33 cellular contexts compared by ENCODE assay signal in genomic region chr1:41167688-41168087, GRCh38.
"Had no signal": no experiment of that assay in that cellular context is flagged by ENCODE, and none has a peak within 500 bp of the region (broad histone marks: within the 10 kb centered on the region; RNA-seq: fewer than 3 reads in every experiment).

No MANE protein-coding gene starts in this region.

- FAIRE-seq: astrocyte, bronchial epithelial cell, frontal cortex had no signal

- H3K27ac ChIP-seq: brain microvascular endothelial cell, coronary artery, dorsolateral prefrontal cortex, WERI-Rb-1 had no signal

- H3K27me3 Mint-ChIP-seq: activated B cell treated with CpG ODN at 0.5 μM for 24 hours; activated CD8-positive, alpha-beta T cell treated with anti-CD3 and anti-CD28 coated beads for 36 hours; activated naive CD4-positive, alpha-beta T cell treated with anti-CD3 and anti-CD28 coated beads, Interleukin-2, amount 50 U/mL, for 24 hours; activated naive CD8-positive, alpha-beta T cell treated with anti-CD3 and anti-CD28 coated beads for 36 hours; activated naive CD8-positive, alpha-beta T cell treated with anti-CD3 and anti-CD28 coated beads, Interleukin-2, amount 50 U/mL, for 24 hours; activated T-helper 17 cell treated with anti-CD3 and anti-CD28 coated beads, Interleukin-2, amount 50 U/mL, for 72 hours; central memory CD8-positive, alpha-beta T cell; dendritic cell treated with granulocyte-macrophage colony-stimulating factor and Interleukin-4, amounts not matched to agents 40 ng/mL and 50 ng/mL, for 4 days; T-helper 17 cell had no signal

- H3K36me3 ChIP-seq: brain microvascular endothelial cell had no signal

- H3K27me3 ChIP-seq: brain microvascular endothelial cell, dorsolateral prefrontal cortex had no signal

- ATAC-seq: activated CD4-positive, CD25-positive, alpha-beta regulatory T cell treated with anti-CD3 and anti-CD28 coated beads, Interleukin-2, amount 50 U/mL, for 24 hours; activated CD8-positive, alpha-beta T cell treated with anti-CD3 and anti-CD28 coated beads for 36 hours; activated naive CD8-positive, alpha-beta T cell treated with anti-CD3 and anti-CD28 coated beads, Interleukin-2, amount 50 U/mL, for 24 hours; activated T-cell treated with anti-CD3 and anti-CD28 coated beads, Interleukin-2, amount 50 U/mL, for 4 hours; activated T-helper 17 cell treated with anti-CD3 and anti-CD28 coated beads, Interleukin-2, amount 50 U/mL, for 72 hours; esophagus mucosa; T-helper 17 cell had no signal

- H3K4me1 Mint-ChIP-seq: activated naive CD4-positive, alpha-beta T cell treated with anti-CD3 and anti-CD28 coated beads, Interleukin-2, amount 50 U/mL, for 24 hours; activated T-helper 17 cell treated with anti-CD3 and anti-CD28 coated beads, Interleukin-2, amount 50 U/mL, for 72 hours had no signal

- H3K27ac Mint-ChIP-seq: activated B cell treated with CpG ODN at 0.5 μM for 24 hours; activated CD8-positive, alpha-beta T cell treated with anti-CD3 and anti-CD28 coated beads for 36 hours; activated naive CD4-positive, alpha-beta T cell treated with anti-CD3 and anti-CD28 coated beads, Interleukin-2, amount 50 U/mL, for 24 hours; activated naive CD8-positive, alpha-beta T cell treated with anti-CD3 and anti-CD28 coated beads for 36 hours; activated naive CD8-positive, alpha-beta T cell treated with anti-CD3 and anti-CD28 coated beads, Interleukin-2, amount 50 U/mL, for 24 hours; activated T-helper 17 cell treated with anti-CD3 and anti-CD28 coated beads, Interleukin-2, amount 50 U/mL, for 72 hours; dendritic cell treated with granulocyte-macrophage colony-stimulating factor and Interleukin-4, amounts not matched to agents 40 ng/mL and 50 ng/mL, for 4 days; T-helper 17 cell; T-helper 2 cell treated with Interferon-gamma antibody and Interleukin-4, amounts not matched to agents 5 μg/mL and 100 μg/mL, for 36 hours had no signal

- H3K4me3 Mint-ChIP-seq: activated B cell treated with CpG ODN at 0.5 μM for 24 hours; activated CD8-positive, alpha-beta T cell treated with anti-CD3 and anti-CD28 coated beads for 36 hours; activated naive CD4-positive, alpha-beta T cell treated with anti-CD3 and anti-CD28 coated beads, Interleukin-2, amount 50 U/mL, for 24 hours; activated naive CD8-positive, alpha-beta T cell treated with anti-CD3 and anti-CD28 coated beads for 36 hours; activated naive CD8-positive, alpha-beta T cell treated with anti-CD3 and anti-CD28 coated beads, Interleukin-2, amount 50 U/mL, for 24 hours; activated T-cell treated with anti-CD3 and anti-CD28 coated beads, Interleukin-2, amount 50 U/mL, for 4 hours; activated T-helper 17 cell treated with anti-CD3 and anti-CD28 coated beads, Interleukin-2, amount 50 U/mL, for 72 hours; central memory CD8-positive, alpha-beta T cell; dendritic cell treated with granulocyte-macrophage colony-stimulating factor and Interleukin-4, amounts not matched to agents 40 ng/mL and 50 ng/mL, for 4 days; T-helper 17 cell; T-helper 2 cell treated with Interferon-gamma antibody and Interleukin-4, amounts not matched to agents 5 μg/mL and 100 μg/mL, for 36 hours had no signal

- H3K4me3 ChIP-seq: coronary artery, dorsolateral prefrontal cortex had no signal

- DNase-seq: activated B cell treated with CpG ODN at 0.5 μM for 24 hours; activated CD4-positive, alpha-beta T cell treated with anti-CD3 and anti-CD28 coated beads for 48 hours; activated CD4-positive, alpha-beta T cell treated with anti-CD3 and anti-CD28 coated beads, Interleukin-2, amount 50 U/mL, for 1 hour; activated CD4-positive, alpha-beta T cell treated with anti-CD3 and anti-CD28 coated beads, Interleukin-2, amount 50 U/mL, for 48 hours; activated CD8-positive, alpha-beta memory T cell treated with anti-CD3 and anti-CD28 coated beads for 24 hours; activated CD8-positive, alpha-beta T cell treated with anti-CD3 and anti-CD28 coated beads for 36 hours; activated effector memory CD4-positive, alpha-beta T cell treated with Interleukin-2 at 50 U/mL for 16 hours; activated gamma-delta T cell treated with Interleukin-2 at 50 U/mL for 16 hours; activated naive CD4-positive, alpha-beta T cell treated with Interleukin-2 at 50 U/mL for 16 hours; activated naive CD8-positive, alpha-beta T cell treated with anti-CD3 and anti-CD28 coated beads for 36 hours; activated naive CD8-positive, alpha-beta T cell treated with anti-CD3 and anti-CD28 coated beads, Interleukin-2, amount 50 U/mL, for 24 hours; activated T-cell treated with anti-CD3 and anti-CD28 coated beads, Interleukin-2, amount 50 U/mL, for 4 hours; anterior cingulate cortex; brain microvascular endothelial cell; dorsolateral prefrontal cortex; effector memory CD4-positive, alpha-beta T cell; foreskin fibroblast; head of caudate nucleus; hippocampal formation; T-helper 17 cell; T1000; WERI-Rb-1 had no signal
